10 cellular contexts compared by ENCODE assay signal in the genomic region with DNA sequence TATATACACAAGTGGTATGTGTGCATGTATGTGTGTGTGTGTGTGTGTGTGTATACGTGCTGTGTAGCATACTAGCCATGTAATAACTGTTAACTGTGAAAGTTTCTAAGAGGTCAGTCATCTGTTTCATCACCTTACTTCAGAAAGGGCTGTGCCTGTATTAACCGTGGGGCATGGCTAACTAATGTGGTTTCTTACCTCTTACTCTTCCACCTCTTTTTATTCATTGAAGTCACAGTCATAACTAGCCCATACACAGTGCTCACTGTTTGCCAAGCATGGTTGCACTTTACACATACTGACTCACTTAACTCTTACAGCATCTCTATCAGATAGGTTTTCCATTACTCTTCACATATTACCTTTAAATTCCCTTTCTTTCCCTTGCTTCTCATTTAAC. TPM values are rescaled to one million over a fixed set of nuclear protein-coding genes. Genes with fewer than 3 reads are reported as not detected.
DNase-seq lines count a peak whose midpoint lies in the region; ATAC-seq and TF ChIP-seq lines count a peak whose summit lies in the region.
"Had no signal": no experiment of that assay in that cellular context is flagged by ENCODE, and none has a peak within 500 bp of the region (broad histone marks: within the 10 kb centered on the region; RNA-seq: fewer than 3 reads in every experiment).

No MANE protein-coding gene starts in this region.

- H3K4me2 ChIP-seq in HCT116 (ENCODE audit: low read length), result peak overlapping the region; percentile 2; the same call in 1 of the 2 replicates

- H3K36me3 ChIP-seq in HCT116 (ENCODE audit: control insufficient read depth in 1 of 2, insufficient read depth in 2 of 2, low read length in 2 of 2), result no peaks in the 10 kb centered on the region
- H3K36me3 ChIP-seq in body of pancreas (replicated peaks in 1 of 2; ENCODE audit: insufficient read depth in 1 of 2, low read depth in 2 of 2), result no peaks in the 10 kb centered on the region
- H3K36me3 ChIP-seq: stomach had no signal

- H3K27me3 ChIP-seq in HCT116 (ENCODE audit: insufficient read depth, low read length) (no peaks in the 10 kb centered on the region), body of pancreas (no peaks in the 10 kb centered on the region)
- H3K27me3 ChIP-seq: stomach had no signal

- WGBS in body of pancreas, 2 donors, result 75% methylated on average over 2 of the region's 2 CpGs

- H4K20me1 ChIP-seq in HCT116 (ENCODE audit: insufficient read depth), result no peaks in the 10 kb centered on the region

- POLR2A ChIA-PET in HCT116 (lab: Charles Lee), result interaction anchor here (1.0 to 1.3 kb wide), 2 partner anchors 12 to 24 kb away, joined by 3 to 6 read pairs; a partner anchor contains a TSS

- H3K9ac ChIP-seq in HCT116 (ENCODE audit: low read length), result no peak overlapping the region

- no peak for TF ChIP-seq RAD21 in HCT116 (IDR thresholded peaks at IDR 0.05; ENCODE audit: low read depth)

- ATAC-seq in GM18873 (IDR thresholded peaks at IDR 0.05; ENCODE audit: low FRiP score, unreplicated experiment) (peak; percentile 82), HCT116 (peak; percentile 52; the same call in 1 of the 2 replicates), HG03378 (IDR thresholded peaks at IDR 0.05; ENCODE audit: unreplicated experiment) (peak; percentile 92), body of pancreas (no peak)

- TF ChIP-seq CTCF in HCT116 (IDR thresholded peaks at IDR 0.05 in 2 of 3, conservative IDR thresholded peaks at IDR 0.05 in 1 of 3; ENCODE audit: borderline replicate concordance in 1 of 3, insufficient read depth in 1 of 3, low read depth in 2 of 3, low read length in 2 of 3) (no peak), body of pancreas (IDR thresholded peaks at IDR 0.05) (no peak)

- RAD21 ChIA-PET in HCT116 (lab: Charles Lee; ENCODE audit: low non-redundant PET in 1 of 2, low total read pairs in 2 of 2, uncharacterized antibody in 2 of 2, unreplicated experiment in 2 of 2), result no interaction called here

- BruUV-seq in HCT116 (replicated peaks; lab: Mats Ljungman, UMichigan), result no TSS peak

- H3K9me2 ChIP-seq in HCT116 (ENCODE audit: insufficient read depth), result no peaks in the 10 kb centered on the region

- CTCF ChIA-PET in HCT116 (lab: Charles Lee), result interaction anchor here (1.1 kb wide), 1 partner anchor 33 kb away, joined by 4 read pairs; no protein-coding TSS in a partner anchor

- no peaks in the 10 kb centered on the region for H3K9me3 ChIP-seq in HCT116 (ENCODE audit: control insufficient read depth in 1 of 2, insufficient read depth in 1 of 2, low read depth in 1 of 2, low read length in 2 of 2)
- H3K9me3 ChIP-seq in body of pancreas, result no peaks in the 10 kb centered on the region
- H3K9me3 ChIP-seq: stomach had no signal

- DNase-seq in HCT116 (ENCODE audit: low read depth, low spot score), result peak; percentile 45
- DNase-seq in glomerular visceral epithelial cell (ENCODE audit: extremely low spot score), result peak; percentile 73
- no peak for DNase-seq in DMS 273 (lab: John Stamatoyannopoulos, UW; ENCODE audit: unreplicated experiment)
- DNase-seq in NCI-H2081 (lab: John Stamatoyannopoulos, UW), result no peak
- no peak for DNase-seq in body of pancreas
- no peak for DNase-seq in NCI-H1694 treated with DMSO at 0.1 percent for 48 hours (lab: John Stamatoyannopoulos, UW)
- DNase-seq: NCI-H1092 treated with DMSO at 0.1 percent for 48 hours, stomach had no signal

- no peaks in the 10 kb centered on the region for H3K79me2 ChIP-seq in HCT116 (ENCODE audit: insufficient read depth, low read length)

- H3K4me3 ChIP-seq in HCT116 (replicated peaks in 1 of 2; ENCODE audit: low read depth in 1 of 2, low read length in 2 of 2) (no peak overlapping the region), body of pancreas (no peak overlapping the region)
- H3K4me3 ChIP-seq: stomach had no signal

- H3K4me1 ChIP-seq in HCT116 (ENCODE audit: control insufficient read depth in 1 of 2, insufficient read depth in 2 of 2, low read length in 2 of 2), result peaks cover 4 to 35% of the 10 kb centered on the region in 2 experiments; a peak in 3 of 4 replicates
- H3K4me1 ChIP-seq in body of pancreas, result no peaks in the 10 kb centered on the region
- H3K4me1 ChIP-seq: stomach had no signal

- TF ChIP-seq POLR2A in HCT116 (IDR thresholded peaks at IDR 0.05; ENCODE audit: borderline replicate concordance, extremely low read depth, insufficient read depth, insufficient read length), result no peak
- no peak for TF ChIP-seq POLR2A in body of pancreas (IDR thresholded peaks at IDR 0.05)

- intact Hi-C loops in HCT116 (cut with micrococcal nuclease) (no loop called here), body of pancreas (cut with DNase I) (no loop called here)

- H3K27ac ChIP-seq in HCT116 (ENCODE audit: low read depth, low read length), result no peak overlapping the region
- no peak overlapping the region for H3K27ac ChIP-seq in body of pancreas
- H3K27ac ChIP-seq: stomach had no signal

- H2AFZ ChIP-seq in HCT116 (ENCODE audit: low read depth, low read length, poor library complexity, severe bottlenecking), result no peak overlapping the region

TF ChIP-seq in HCT116, 20 proteins besides CTCF, POLR2A, EP300 and RAD21:
- no peak for TF ChIP-seq FOSL1 (IDR thresholded peaks at IDR 0.05; ENCODE audit: low read depth)
- no peak for TF ChIP-seq SRF (IDR thresholded peaks at IDR 0.05; ENCODE audit: low read depth)
- no peak for TF ChIP-seq SIN3A (IDR thresholded peaks at IDR 0.05; ENCODE audit: low read depth)
- TF ChIP-seq, protein P1, sequence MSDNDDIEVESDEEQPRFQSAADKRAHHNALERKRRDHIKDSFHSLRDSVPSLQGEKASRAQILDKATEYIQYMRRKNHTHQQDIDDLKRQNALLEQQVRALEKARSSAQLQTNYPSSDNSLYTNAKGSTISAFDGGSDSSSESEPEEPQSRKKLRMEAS (IDR thresholded peaks at IDR 0.05), result no peak
- TF ChIP-seq, protein P2, sequence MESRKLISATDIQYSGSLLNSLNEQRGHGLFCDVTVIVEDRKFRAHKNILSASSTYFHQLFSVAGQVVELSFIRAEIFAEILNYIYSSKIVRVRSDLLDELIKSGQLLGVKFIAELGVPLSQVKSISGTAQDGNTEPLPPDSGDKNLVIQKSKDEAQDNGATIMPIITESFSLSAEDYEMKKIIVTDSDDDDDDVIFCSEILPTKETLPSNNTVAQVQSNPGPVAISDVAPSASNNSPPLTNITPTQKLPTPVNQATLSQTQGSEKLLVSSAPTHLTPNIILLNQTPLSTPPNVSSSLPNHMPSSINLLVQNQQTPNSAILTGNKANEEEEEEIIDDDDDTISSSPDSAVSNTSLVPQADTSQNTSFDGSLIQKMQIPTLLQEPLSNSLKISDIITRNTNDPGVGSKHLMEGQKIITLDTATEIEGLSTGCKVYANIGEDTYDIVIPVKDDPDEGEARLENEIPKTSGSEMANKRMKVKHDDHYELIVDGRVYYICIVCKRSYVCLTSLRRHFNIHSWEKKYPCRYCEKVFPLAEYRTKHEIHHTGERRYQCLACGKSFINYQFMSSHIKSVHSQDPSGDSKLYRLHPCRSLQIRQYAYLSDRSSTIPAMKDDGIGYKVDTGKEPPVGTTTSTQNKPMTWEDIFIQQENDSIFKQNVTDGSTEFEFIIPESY (IDR thresholded peaks at IDR 0.05; ENCODE audit: extremely low read depth, insufficient replicate concordance, low read length), result no peak
- no peak for TF ChIP-seq CBX3 (IDR thresholded peaks at IDR 0.05; ENCODE audit: low read depth)
- no peak for TF ChIP-seq JUND (IDR thresholded peaks at IDR 0.05)
- TF ChIP-seq, protein P3, sequence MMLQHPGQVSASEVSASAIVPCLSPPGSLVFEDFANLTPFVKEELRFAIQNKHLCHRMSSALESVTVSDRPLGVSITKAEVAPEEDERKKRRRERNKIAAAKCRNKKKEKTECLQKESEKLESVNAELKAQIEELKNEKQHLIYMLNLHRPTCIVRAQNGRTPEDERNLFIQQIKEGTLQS (IDR thresholded peaks at IDR 0.05), result no peak
- no peak for TF ChIP-seq CEBPB (IDR thresholded peaks at IDR 0.05; ENCODE audit: low read depth)
- TF ChIP-seq YY1 (IDR thresholded peaks at IDR 0.05; ENCODE audit: extremely low read depth, insufficient replicate concordance, low read depth, low read length), result no peak
- no peak for TF ChIP-seq EGR1 (IDR thresholded peaks at IDR 0.05; ENCODE audit: low read depth)
- TF ChIP-seq ELF1 (IDR thresholded peaks at IDR 0.05; ENCODE audit: borderline replicate concordance, low read depth), result no peak
- no peak; the same call in 1 of the 2 replicates for TF ChIP-seq SP1 (IDR thresholded peaks at IDR 0.05; ENCODE audit: low read depth)
- no peak for TF ChIP-seq EZH2phosphoT487 (IDR thresholded peaks at IDR 0.05; ENCODE audit: borderline replicate concordance)

RNA-seq across cellular contexts. Expression of a gene that starts 23.7 kb away (rescaled TPM):
- total RNA-seq in HCT116 (2021; ENCODE audit: unreplicated experiment) (3.8 TPM), body of pancreas (under 1 TPM in 1 of 2 donors, not detected in 1; 0.78 TPM)
- polyA plus RNA-seq in HCT116 (2012), result 2.5 and 3.1 TPM in 2 replicates

Comparison
In these comparisons a context has a peak if more than half of its experiments do, and no peak if none do; other contexts are left out.
1. DNase-seq: peak in HCT116 (single experiment) and glomerular visceral epithelial cell (single experiment); none in DMS 273 (single experiment), NCI-H2081 (0 of 2), body of pancreas (0 of 4) and NCI-H1694 treated with DMSO at 0.1 percent for 48 hours (single experiment).